In the genomic region with DNA sequence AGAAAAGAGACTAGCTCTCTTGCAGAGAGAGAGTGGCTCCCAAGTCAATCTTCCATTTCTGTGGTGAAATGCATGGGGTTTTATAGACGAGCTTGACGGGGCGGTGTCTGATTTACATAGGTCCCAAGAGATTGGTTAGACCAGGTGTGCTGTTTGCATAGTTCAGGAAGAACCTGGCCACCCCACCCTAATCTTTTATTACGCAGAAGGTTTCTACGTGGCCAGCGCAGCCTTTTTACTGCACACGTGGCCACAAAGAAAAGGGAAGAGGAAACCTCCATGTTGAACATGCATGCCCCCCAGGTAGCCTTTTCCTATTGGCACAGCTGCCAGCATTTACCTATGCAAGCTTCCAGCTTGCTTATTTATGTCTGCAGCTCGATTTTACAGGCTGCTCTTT, we compare ENCODE assay signal across 12 cellular contexts.
DNase-seq lines count a peak whose midpoint lies in the region; ATAC-seq and TF ChIP-seq lines count a peak whose summit lies in the region.
"Had no signal": no experiment of that assay in that cellular context is flagged by ENCODE, and none has a peak within 500 bp of the region (broad histone marks: within the 10 kb centered on the region; RNA-seq: fewer than 3 reads in every experiment).

No MANE protein-coding gene starts in this region.

- H3K4me3 Mint-ChIP-seq in WTC11 (0 out of 2 replicates have a peak overlapping the region, but pooled peaks have one; percentile 6), neural crest cell (no peak overlapping the region)

- H3K36me3 Mint-ChIP-seq in WTC11: peaks cover 11% of the 10 kb centered on the region
- no peaks in the 10 kb centered on the region for H3K36me3 Mint-ChIP-seq in neural crest cell (ENCODE audit: low read depth)

- CTCF ChIA-PET in WTC11 (lab: Charles Lee): interaction anchor here (0.9 to 2.3 kb wide), 2 partner anchors 32 to 68 kb away, joined by 4 to 6 read pairs; no protein-coding TSS in a partner anchor

- POLR2A ChIA-PET in WTC11 (lab: Charles Lee): no interaction called here

- TF ChIP-seq CTCF in WTC11 (IDR thresholded peaks at IDR 0.05): no peak
- TF ChIP-seq CTCF in neural crest cell (conservative IDR thresholded peaks at IDR 0.05): no peak

- H3K27me3 Mint-ChIP-seq in WTC11 (ENCODE audit: low read depth) (peaks cover 9% of the 10 kb centered on the region), neural crest cell (ENCODE audit: low read depth) (no peaks in the 10 kb centered on the region)

- H3K4me1 Mint-ChIP-seq in WTC11 (peaks cover 38% of the 10 kb centered on the region), neural crest cell (peaks cover 5% of the 10 kb centered on the region)

- peak in 2 of 3 experiments; percentile 22 to 62 for DNase-seq in NCI-H1417 (lab: John Stamatoyannopoulos, UW)
- no peak for DNase-seq in NCI-H1417 treated with DMSO at 0.1 percent for 48 hours (lab: John Stamatoyannopoulos, UW)
- DNase-seq in NCI-H146 treated with DMSO at 0.1 percent for 48 hours (lab: John Stamatoyannopoulos, UW; ENCODE audit: unreplicated experiment): peak; percentile 22
- DNase-seq in WTC11 (ENCODE audit: low spot score): no peak
- DNase-seq in neural crest cell (ENCODE audit: low read depth, low spot score): no peak
- no peak for DNase-seq in left lobe of liver (ENCODE audit: low spot score)
- no peak for DNase-seq in amygdala (lab: John Stamatoyannopoulos, UW)
- DNase-seq: 8988T, GOT3, SHP77 treated with DMSO at 0.1 percent for 48 hours had no signal

- H3K9me3 Mint-ChIP-seq in WTC11: peaks cover 25% of the 10 kb centered on the region
- H3K9me3 Mint-ChIP-seq in neural crest cell: peaks cover 6% of the 10 kb centered on the region

- H3K27ac Mint-ChIP-seq in WTC11 (peak overlapping the region; percentile 67; the same call in 1 of the 2 replicates), neural crest cell (ENCODE audit: unreplicated experiment) (peak overlapping the region; percentile 32)

- peak; percentile 61 for ATAC-seq in WTC11
- ATAC-seq in left lobe of liver: no peak
- no peak for ATAC-seq in HG03139 (IDR thresholded peaks at IDR 0.05; ENCODE audit: unreplicated experiment)
- ATAC-seq: HepG2 had no signal

TF ChIP-seq in WTC11, 78 proteins besides CTCF, POLR2A, EP300 and RAD21:
- TF ChIP-seq, protein P1, sequence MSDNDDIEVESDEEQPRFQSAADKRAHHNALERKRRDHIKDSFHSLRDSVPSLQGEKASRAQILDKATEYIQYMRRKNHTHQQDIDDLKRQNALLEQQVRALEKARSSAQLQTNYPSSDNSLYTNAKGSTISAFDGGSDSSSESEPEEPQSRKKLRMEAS (CRISPR knock-in tag; IDR thresholded peaks at IDR 0.05): no peak
- TF ChIP-seq, protein P2, sequence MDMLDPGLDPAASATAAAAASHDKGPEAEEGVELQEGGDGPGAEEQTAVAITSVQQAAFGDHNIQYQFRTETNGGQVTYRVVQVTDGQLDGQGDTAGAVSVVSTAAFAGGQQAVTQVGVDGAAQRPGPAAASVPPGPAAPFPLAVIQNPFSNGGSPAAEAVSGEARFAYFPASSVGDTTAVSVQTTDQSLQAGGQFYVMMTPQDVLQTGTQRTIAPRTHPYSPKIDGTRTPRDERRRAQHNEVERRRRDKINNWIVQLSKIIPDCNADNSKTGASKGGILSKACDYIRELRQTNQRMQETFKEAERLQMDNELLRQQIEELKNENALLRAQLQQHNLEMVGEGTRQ (CRISPR knock-in tag; IDR thresholded peaks at IDR 0.05): peak; percentile 58; the same call in 1 of the 2 replicates

Comparison
In these comparisons a context has a peak if more than half of its experiments do, and no peak if none do; other contexts are left out.
1. DNase-seq: peak in NCI-H1417 (2 of 3) and NCI-H146 treated with DMSO at 0.1 percent for 48 hours (single experiment); none in NCI-H1417 treated with DMSO at 0.1 percent for 48 hours (single experiment), WTC11 (single experiment), neural crest cell (single experiment), left lobe of liver (single experiment) and amygdala (0 of 56).